1 cellular context compared by ENCODE assay signal in the genomic region with DNA sequence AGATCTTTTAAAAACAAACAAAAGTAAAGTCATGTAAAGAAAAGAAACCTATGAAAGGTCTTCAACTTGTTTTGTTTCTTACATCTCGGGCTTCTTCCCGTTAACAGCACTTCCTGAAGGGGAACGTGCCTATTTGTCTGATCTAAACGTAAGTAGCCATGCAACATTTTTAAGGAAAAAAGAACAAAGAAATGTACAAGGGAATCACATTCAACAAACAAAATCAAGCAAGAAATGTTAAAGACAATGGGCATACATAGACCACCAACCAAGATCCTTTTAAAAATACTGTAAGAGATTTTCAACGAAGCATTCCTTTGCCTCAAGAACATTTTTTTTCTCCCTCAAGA.
TF ChIP-seq lines count a peak whose summit lies in the region.

No MANE protein-coding gene starts in this region.

TF ChIP-seq in liver, 16 proteins besides CTCF, POLR2A, EP300 and RAD21 (continued from another document):
- TF ChIP-seq, protein P1, sequence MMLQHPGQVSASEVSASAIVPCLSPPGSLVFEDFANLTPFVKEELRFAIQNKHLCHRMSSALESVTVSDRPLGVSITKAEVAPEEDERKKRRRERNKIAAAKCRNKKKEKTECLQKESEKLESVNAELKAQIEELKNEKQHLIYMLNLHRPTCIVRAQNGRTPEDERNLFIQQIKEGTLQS (IDR thresholded peaks at IDR 0.05): no peak
- TF ChIP-seq JUND (IDR thresholded peaks at IDR 0.05) (no peak), FOXA2 (IDR thresholded peaks at IDR 0.05) (no peak), EGR1 (IDR thresholded peaks at IDR 0.05; ENCODE audit: low read depth in 2 of 2) (no peak), HNF4A (conservative IDR thresholded peaks at IDR 0.05) (no peak), FOXA1 (IDR thresholded peaks at IDR 0.05) (no peak), SP1 (IDR thresholded peaks at IDR 0.05) (no peak), RXRA (IDR thresholded peaks at IDR 0.05) (no peak), HNF4G (IDR thresholded peaks at IDR 0.05) (no peak), TAF1 (conservative IDR thresholded peaks at IDR 0.05) (no peak)
- TF ChIP-seq, protein P2, sequence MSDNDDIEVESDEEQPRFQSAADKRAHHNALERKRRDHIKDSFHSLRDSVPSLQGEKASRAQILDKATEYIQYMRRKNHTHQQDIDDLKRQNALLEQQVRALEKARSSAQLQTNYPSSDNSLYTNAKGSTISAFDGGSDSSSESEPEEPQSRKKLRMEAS (IDR thresholded peaks at IDR 0.05): no peak
- TF ChIP-seq, protein P3, sequence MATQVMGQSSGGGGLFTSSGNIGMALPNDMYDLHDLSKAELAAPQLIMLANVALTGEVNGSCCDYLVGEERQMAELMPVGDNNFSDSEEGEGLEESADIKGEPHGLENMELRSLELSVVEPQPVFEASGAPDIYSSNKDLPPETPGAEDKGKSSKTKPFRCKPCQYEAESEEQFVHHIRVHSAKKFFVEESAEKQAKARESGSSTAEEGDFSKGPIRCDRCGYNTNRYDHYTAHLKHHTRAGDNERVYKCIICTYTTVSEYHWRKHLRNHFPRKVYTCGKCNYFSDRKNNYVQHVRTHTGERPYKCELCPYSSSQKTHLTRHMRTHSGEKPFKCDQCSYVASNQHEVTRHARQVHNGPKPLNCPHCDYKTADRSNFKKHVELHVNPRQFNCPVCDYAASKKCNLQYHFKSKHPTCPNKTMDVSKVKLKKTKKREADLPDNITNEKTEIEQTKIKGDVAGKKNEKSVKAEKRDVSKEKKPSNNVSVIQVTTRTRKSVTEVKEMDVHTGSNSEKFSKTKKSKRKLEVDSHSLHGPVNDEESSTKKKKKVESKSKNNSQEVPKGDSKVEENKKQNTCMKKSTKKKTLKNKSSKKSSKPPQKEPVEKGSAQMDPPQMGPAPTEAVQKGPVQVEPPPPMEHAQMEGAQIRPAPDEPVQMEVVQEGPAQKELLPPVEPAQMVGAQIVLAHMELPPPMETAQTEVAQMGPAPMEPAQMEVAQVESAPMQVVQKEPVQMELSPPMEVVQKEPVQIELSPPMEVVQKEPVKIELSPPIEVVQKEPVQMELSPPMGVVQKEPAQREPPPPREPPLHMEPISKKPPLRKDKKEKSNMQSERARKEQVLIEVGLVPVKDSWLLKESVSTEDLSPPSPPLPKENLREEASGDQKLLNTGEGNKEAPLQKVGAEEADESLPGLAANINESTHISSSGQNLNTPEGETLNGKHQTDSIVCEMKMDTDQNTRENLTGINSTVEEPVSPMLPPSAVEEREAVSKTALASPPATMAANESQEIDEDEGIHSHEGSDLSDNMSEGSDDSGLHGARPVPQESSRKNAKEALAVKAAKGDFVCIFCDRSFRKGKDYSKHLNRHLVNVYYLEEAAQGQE (IDR thresholded peaks at IDR 0.05): no peak
